In the genomic region with DNA sequence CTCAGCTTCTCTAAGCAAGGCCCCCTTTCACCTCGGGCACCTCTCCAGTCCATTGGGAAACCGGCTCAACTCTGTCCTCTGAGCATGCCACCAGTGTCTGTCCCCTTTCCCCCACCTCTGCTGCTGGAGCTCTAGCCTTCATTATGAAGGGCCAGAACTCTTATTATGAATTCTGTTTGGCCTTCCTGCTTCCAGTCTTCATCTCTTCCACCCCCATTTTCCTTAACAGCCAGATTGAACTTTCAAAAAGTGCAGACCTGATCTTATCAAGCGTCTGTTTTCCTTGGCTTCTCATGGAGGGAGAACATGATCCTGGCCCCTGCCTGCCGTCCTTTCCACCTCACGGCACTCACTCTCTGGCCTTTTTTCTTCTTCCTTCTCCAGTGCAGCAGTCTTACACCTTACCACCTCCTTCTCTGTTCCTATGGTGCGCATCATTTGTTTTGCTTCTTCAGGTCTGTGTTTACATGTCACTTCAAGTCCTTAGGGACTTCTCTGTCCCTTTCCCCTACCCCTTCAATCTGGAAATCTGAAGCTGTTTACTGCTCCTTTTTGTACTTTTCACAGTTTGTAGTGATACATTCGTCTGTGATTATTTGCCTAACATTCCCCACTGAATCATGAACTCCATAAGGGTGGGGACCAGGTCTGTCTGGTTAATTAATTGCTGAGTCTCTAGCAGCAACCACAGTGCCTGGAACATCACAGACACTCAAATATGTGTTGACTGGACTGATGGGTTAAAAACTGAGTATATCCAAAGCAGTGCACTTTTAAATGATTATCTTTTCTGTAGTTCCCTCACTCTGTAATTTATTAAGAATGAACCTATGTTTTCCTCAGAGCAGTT, we compare ENCODE assay signal across 9 cellular contexts. TPM values are rescaled to one million over a fixed set of nuclear protein-coding genes. Genes with fewer than 3 reads are reported as not detected.
DNase-seq lines count a peak whose midpoint lies in the region; ATAC-seq and TF ChIP-seq lines count a peak whose summit lies in the region.
"Had no signal": no experiment of that assay in that cellular context is flagged by ENCODE, and none has a peak within 500 bp of the region (broad histone marks: within the 10 kb centered on the region; RNA-seq: fewer than 3 reads in every experiment).

No MANE protein-coding gene starts in this region.

- no peak for DNase-seq in activated naive CD4-positive, alpha-beta T cell treated with anti-CD3 and anti-CD28 coated beads, Interleukin-2, amount 50 U/mL, for 72 hours (ENCODE audit: low spot score in 2 of 2)
- DNase-seq in activated naive CD4-positive, alpha-beta T cell treated with anti-CD3 and anti-CD28 coated beads for 36 hours: no peak
- DNase-seq in colonic mucosa: no peak
- DNase-seq in lower lobe of right lung: no peak
- no peak for DNase-seq in NCI-H2171 treated with DMSO at 0.1 percent for 48 hours (lab: John Stamatoyannopoulos, UW)
- no peak for DNase-seq in GDM1 (lab: John Stamatoyannopoulos, UW)

- TF ChIP-seq CTCF in colonic mucosa (IDR thresholded peaks at IDR 0.05): no peak
- TF ChIP-seq CTCF in lower lobe of right lung (IDR thresholded peaks at IDR 0.05): no peak

- intact Hi-C loops in activated naive CD4-positive, alpha-beta T cell treated with anti-CD3 and anti-CD28 coated beads for 36 hours (cut with micrococcal nuclease): loop anchor here (5.0 kb wide), 1 partner anchor 102 kb away; a partner anchor contains a TSS
- intact Hi-C loops in colonic mucosa (cut with DNase I): loop anchor here (5.0 kb wide), 1 partner anchor 47 kb away; no protein-coding TSS in a partner anchor
- intact Hi-C loops in lower lobe of right lung (cut with DNase I): loop anchor here (10.0 kb wide), 1 partner anchor 50 kb away; no protein-coding TSS in a partner anchor

- no peak for ATAC-seq in activated naive CD4-positive, alpha-beta T cell treated with anti-CD3 and anti-CD28 coated beads, Interleukin-2, amount 50 U/mL, for 72 hours
- ATAC-seq in lower lobe of right lung (no peak), HG03457 (IDR thresholded peaks at IDR 0.05; ENCODE audit: unreplicated experiment) (no peak)

- peak overlapping the region; percentile 16 to 88 for H3K27ac Mint-ChIP-seq in activated naive CD4-positive, alpha-beta T cell treated with anti-CD3 and anti-CD28 coated beads, Interleukin-2, amount 50 U/mL, for 72 hours
- no peak overlapping the region for H3K27ac Mint-ChIP-seq in activated naive CD4-positive, alpha-beta T cell treated with anti-CD3 and anti-CD28 coated beads for 36 hours

- H3K27me3 Mint-ChIP-seq in activated naive CD4-positive, alpha-beta T cell treated with anti-CD3 and anti-CD28 coated beads for 36 hours (ENCODE audit: low read depth): no peaks in the 10 kb centered on the region

- H3K27ac ChIP-seq in colonic mucosa: peak overlapping the region; percentile 7
- peak overlapping the region; percentile 27 for H3K27ac ChIP-seq in lower lobe of right lung
- H3K27ac ChIP-seq in urinary bladder (ENCODE audit: low read depth): peak overlapping the region; percentile 14

- H3K9me3 ChIP-seq in colonic mucosa: no peaks in the 10 kb centered on the region
- no peaks in the 10 kb centered on the region for H3K9me3 ChIP-seq in lower lobe of right lung
- H3K9me3 ChIP-seq: BLaER1 treated with 17β-estradiol and CSF1 and Interleukin-3, amounts not matched to agents 10 nM and 100 nM had no signal

- H3K36me3 ChIP-seq in colonic mucosa (no peaks in the 10 kb centered on the region), lower lobe of right lung (no peaks in the 10 kb centered on the region), urinary bladder (ENCODE audit: insufficient read depth) (no peaks in the 10 kb centered on the region)

- H3K36me3 Mint-ChIP-seq in activated naive CD4-positive, alpha-beta T cell treated with anti-CD3 and anti-CD28 coated beads, Interleukin-2, amount 50 U/mL, for 72 hours: peaks cover 7 to 25% of the 10 kb centered on the region in 2 donors
- H3K36me3 Mint-ChIP-seq in activated naive CD4-positive, alpha-beta T cell treated with anti-CD3 and anti-CD28 coated beads for 36 hours (ENCODE audit: low read depth): peaks cover 7% of the 10 kb centered on the region

- H3K4me3 ChIP-seq in colonic mucosa (no peak overlapping the region), lower lobe of right lung (no peak overlapping the region), urinary bladder (ENCODE audit: low read depth, low read length) (no peak overlapping the region)
- H3K4me3 ChIP-seq: BLaER1 treated with 17β-estradiol and CSF1 and Interleukin-3, amounts not matched to agents 10 nM and 100 nM had no signal

- no peak overlapping the region for H3K4me3 Mint-ChIP-seq in activated naive CD4-positive, alpha-beta T cell treated with anti-CD3 and anti-CD28 coated beads for 36 hours

- no peaks in the 10 kb centered on the region for H3K27me3 ChIP-seq in colonic mucosa
- H3K27me3 ChIP-seq in lower lobe of right lung (ENCODE audit: low read depth): no peaks in the 10 kb centered on the region
- H3K27me3 ChIP-seq: BLaER1 treated with 17β-estradiol and CSF1 and Interleukin-3, amounts not matched to agents 10 nM and 100 nM had no signal

- H3K9ac ChIP-seq in colonic mucosa (ENCODE audit: low read depth in 2 of 2, low read length in 2 of 2): peak overlapping the region in 1 of 2 donors; percentile 79

- 62% methylated on average over 7 of the region's 7 CpGs for WGBS in urinary bladder

- peaks cover 66% of the 10 kb centered on the region for H3K4me1 Mint-ChIP-seq in activated naive CD4-positive, alpha-beta T cell treated with anti-CD3 and anti-CD28 coated beads for 36 hours (ENCODE audit: low read depth)

- H3K9me3 Mint-ChIP-seq in activated naive CD4-positive, alpha-beta T cell treated with anti-CD3 and anti-CD28 coated beads, Interleukin-2, amount 50 U/mL, for 72 hours: no peaks in the 10 kb centered on the region
- no peaks in the 10 kb centered on the region for H3K9me3 Mint-ChIP-seq in activated naive CD4-positive, alpha-beta T cell treated with anti-CD3 and anti-CD28 coated beads for 36 hours

- CTCF ChIA-PET in activated naive CD4-positive, alpha-beta T cell treated with anti-CD3 and anti-CD28 coated beads for 36 hours (lab: Charles Lee): interaction anchor here (1.1 kb wide), 1 partner anchor 25 kb away, joined by 3 read pairs; no protein-coding TSS in a partner anchor

- H3K4me1 ChIP-seq in colonic mucosa (peaks cover 30% of the 10 kb centered on the region), lower lobe of right lung (peaks cover 87% of the 10 kb centered on the region), urinary bladder (ENCODE audit: insufficient read depth) (peaks cover 3% of the 10 kb centered on the region)

RNA-seq across cellular contexts. Expression of a gene that starts 55.8 kb away (rescaled TPM):
- 10 to 100 TPM; 15.5 to 26.4 TPM for total RNA-seq in activated naive CD4-positive, alpha-beta T cell treated with anti-CD3 and anti-CD28 coated beads, Interleukin-2, amount 50 U/mL, for 72 hours
- total RNA-seq in activated naive CD4-positive, alpha-beta T cell treated with anti-CD3 and anti-CD28 coated beads for 36 hours: 10 to 100 TPM; 10.1 to 11.3 TPM
- total RNA-seq in colonic mucosa (10 to 100 TPM; 56.2 to 89.6 TPM), lower lobe of right lung (90.7 TPM), urinary bladder (54.0 TPM)
- 15.6 TPM for polyA plus RNA-seq in urinary bladder
